In the genomic region with DNA sequence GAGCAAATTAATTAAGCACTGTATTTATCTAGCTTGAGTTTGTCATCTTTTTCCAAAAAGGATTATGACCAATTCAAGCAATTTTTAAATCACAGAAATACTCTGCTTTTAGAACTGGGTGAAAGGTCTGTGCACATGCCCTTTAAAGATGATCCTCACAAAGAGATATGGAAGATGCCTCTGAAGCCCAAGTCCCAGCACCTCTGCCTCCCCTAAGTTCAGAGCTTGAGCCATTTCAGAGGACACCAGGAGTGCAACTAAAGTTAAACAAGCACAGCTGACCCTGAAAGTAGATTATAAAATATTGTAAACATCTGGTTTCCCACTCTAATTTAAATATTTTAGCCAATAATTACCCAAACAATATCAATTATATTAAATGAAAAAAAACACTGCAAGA, we compare ENCODE assay signal across 17 cellular contexts.
A peak's percentile ranks its signal among the peaks of the same experiment; 100 is the strongest.
DNase-seq lines count a peak whose midpoint lies in the region; ATAC-seq and TF ChIP-seq lines count a peak whose summit lies in the region.
"Had no signal": no experiment of that assay in that cellular context is flagged by ENCODE, and none has a peak within 500 bp of the region (broad histone marks: within the 10 kb centered on the region; RNA-seq: fewer than 3 reads in every experiment).

No MANE protein-coding gene starts in this region.

- no peak overlapping the region for H2BK20ac ChIP-seq in H9 (ENCODE audit: low read depth, low read length, poor library complexity, severe bottlenecking)

- H3K4me2 ChIP-seq in GM23338 (no peak overlapping the region), neural progenitor cell (no peak overlapping the region), H9 (ENCODE audit: insufficient read depth, insufficient read length, low read length) (no peak overlapping the region)

- peaks cover 19% of the 10 kb centered on the region for H4K20me1 ChIP-seq in GM23338 (replicated peaks; ENCODE audit: insufficient read depth)
- peaks cover 90% of the 10 kb centered on the region for H4K20me1 ChIP-seq in neural progenitor cell (ENCODE audit: low read depth)
- H4K20me1 ChIP-seq in H9 (ENCODE audit: control insufficient read depth, insufficient read depth, insufficient read length): no peaks in the 10 kb centered on the region

- H3K27ac Mint-ChIP-seq in Calu3 (ENCODE audit: unreplicated experiment): peak overlapping the region; percentile 2
- H3K27ac Mint-ChIP-seq in GM23338: no peak overlapping the region
- H3K27ac Mint-ChIP-seq in neural progenitor cell: no peak overlapping the region
- 0 out of 7 replicates have a peak overlapping the region, but pooled peaks of 1 of the 3 experiments have one; percentile 2 for H3K27ac Mint-ChIP-seq in H9
- H3K27ac Mint-ChIP-seq: B cell; CD4-positive, CD25-positive, alpha-beta regulatory T cell; T-cell had no signal

- no peak overlapping the region for H4K5ac ChIP-seq in H9 (ENCODE audit: insufficient read length, low read depth, low read length)

- no peak overlapping the region for H3K4me3 ChIP-seq in GM23338
- H3K4me3 ChIP-seq in neural progenitor cell: no peak overlapping the region

- H3K36me3 ChIP-seq in GM23338 (ENCODE audit: insufficient read depth) (no peaks in the 10 kb centered on the region), neural progenitor cell (no peaks in the 10 kb centered on the region)

- no peak overlapping the region for H3K18ac ChIP-seq in H9 (ENCODE audit: insufficient read length, low read depth, low read length)

- no peak overlapping the region for H3K4me3 Mint-ChIP-seq in Calu3 (ENCODE audit: low read depth, unreplicated experiment)
- no peak overlapping the region for H3K4me3 Mint-ChIP-seq in GM23338
- no peak overlapping the region for H3K4me3 Mint-ChIP-seq in neural progenitor cell
- H3K4me3 Mint-ChIP-seq in H9: no peak overlapping the region
- H3K4me3 Mint-ChIP-seq: B cell; CD4-positive, CD25-positive, alpha-beta regulatory T cell; T-cell had no signal

- intact Hi-C loops in Calu3 (cut with micrococcal nuclease; ENCODE audit: unreplicated experiment) (no loop called here), head of caudate nucleus (cut with DNase I) (no loop called here)

- peaks cover 39% of the 10 kb centered on the region for H3K4me1 Mint-ChIP-seq in Calu3 (ENCODE audit: low read depth, unreplicated experiment)
- H3K4me1 Mint-ChIP-seq in GM23338: peaks cover 34% of the 10 kb centered on the region
- H3K4me1 Mint-ChIP-seq in neural progenitor cell: peaks cover 29% of the 10 kb centered on the region
- H3K4me1 Mint-ChIP-seq in H9: peaks cover 18 to 21% of the 10 kb centered on the region in 2 experiments
- H3K4me1 Mint-ChIP-seq: B cell; CD4-positive, CD25-positive, alpha-beta regulatory T cell; T-cell had no signal

- H3F3A ChIP-seq in GM23338 (replicated peaks; ENCODE audit: low read depth): no peaks in the 10 kb centered on the region
- H3F3A ChIP-seq in neural progenitor cell (ENCODE audit: low read depth): peaks cover 27% of the 10 kb centered on the region

- H3K27me3 ChIP-seq in GM23338 (ENCODE audit: insufficient read depth) (no peaks in the 10 kb centered on the region), neural progenitor cell (no peaks in the 10 kb centered on the region), H9 (ENCODE audit: insufficient read depth, low read length) (no peaks in the 10 kb centered on the region)

- H3K4me1 ChIP-seq in GM23338 (ENCODE audit: insufficient read depth) (peaks cover 37% of the 10 kb centered on the region), neural progenitor cell (peaks cover 35% of the 10 kb centered on the region), H9 (ENCODE audit: insufficient read depth, low read length) (peaks cover 11% of the 10 kb centered on the region; the same call in 1 of the 2 replicates)

- no peak overlapping the region for H4K8ac ChIP-seq in H9 (replicated peaks; ENCODE audit: insufficient read length, low read depth, low read length)

- H3K23me2 ChIP-seq in H9 (ENCODE audit: insufficient read length, low read depth, low read length, poor library complexity, severe bottlenecking): no peaks in the 10 kb centered on the region

- no peak overlapping the region for H3K23ac ChIP-seq in H9 (ENCODE audit: insufficient read length, low read depth, low read length)

- H3K27me3 Mint-ChIP-seq in Calu3 (ENCODE audit: unreplicated experiment): no peaks in the 10 kb centered on the region
- H3K27me3 Mint-ChIP-seq in GM23338 (ENCODE audit: insufficient read depth, low read depth, poor library complexity): no peaks in the 10 kb centered on the region
- H3K27me3 Mint-ChIP-seq in neural progenitor cell (ENCODE audit: insufficient read depth, low read depth): no peaks in the 10 kb centered on the region
- no peaks in the 10 kb centered on the region for H3K27me3 Mint-ChIP-seq in H9 (ENCODE audit: low read depth)
- H3K27me3 Mint-ChIP-seq: B cell; CD4-positive, CD25-positive, alpha-beta regulatory T cell; T-cell had no signal

- DNase-seq in Calu3 (no peak), GM23338 (ENCODE audit: low spot score) (no peak), NCI-H82 treated with DMSO at 0.1 percent for 48 hours (lab: John Stamatoyannopoulos, UW; ENCODE audit: unreplicated experiment) (peak; percentile 40), neural progenitor cell (ENCODE audit: low spot score) (no peak), head of caudate nucleus (no peak), H9 (no peak)
- DNase-seq: Caco-2; CD4-positive, CD25-positive, alpha-beta regulatory T cell; Karpas-422; NCI-H1105; NCI-H1694; NCI-H345; NCI-H526 treated with DMSO at 0.1 percent for 48 hours; T-cell had no signal

- no peak overlapping the region for H3K4ac ChIP-seq in H9 (ENCODE audit: low read depth, low read length)

- H2AFZ ChIP-seq in GM23338 (no peak overlapping the region), neural progenitor cell (replicated peaks) (no peak overlapping the region), H9 (ENCODE audit: low read length) (no peak overlapping the region)

- no peak overlapping the region for H2BK120ac ChIP-seq in H9 (ENCODE audit: low read depth, low read length, poor library complexity, severe bottlenecking)

- H3K36me3 Mint-ChIP-seq in Calu3 (ENCODE audit: insufficient read depth, unreplicated experiment): no peaks in the 10 kb centered on the region
- H3K36me3 Mint-ChIP-seq in GM23338 (ENCODE audit: low read depth): no peaks in the 10 kb centered on the region
- H3K36me3 Mint-ChIP-seq in neural progenitor cell: peaks cover 2% of the 10 kb centered on the region
- H3K36me3 Mint-ChIP-seq in H9 (ENCODE audit: insufficient read depth in 1 of 3, low read depth in 3 of 3): no peaks in the 10 kb centered on the region
- H3K36me3 Mint-ChIP-seq: CD4-positive, CD25-positive, alpha-beta regulatory T cell; T-cell had no signal

- peaks cover 12% of the 10 kb centered on the region for H3K79me1 ChIP-seq in H9 (ENCODE audit: insufficient read depth, low read depth, low read length, poor library complexity, severe bottlenecking)

- no TSS peak for BruUV-seq in Calu3 (replicated peaks; lab: Mats Ljungman, UMichigan)

- H3K27ac ChIP-seq in GM23338 (ENCODE audit: low read depth) (peak overlapping the region; percentile 26; the same call in 1 of the 2 replicates), neural progenitor cell (peak overlapping the region; percentile 58), H9 (ENCODE audit: insufficient read length, low read depth, low read length) (no peak overlapping the region)
- H3K27ac ChIP-seq: RWPE1 had no signal

- H2AK5ac ChIP-seq in H9 (ENCODE audit: insufficient read length, low read length): no peak overlapping the region

- H3K9me3 ChIP-seq in neural progenitor cell (ENCODE audit: low read depth) (no peaks in the 10 kb centered on the region), H9 (ENCODE audit: control insufficient read depth, low read depth, low read length) (no peaks in the 10 kb centered on the region)
- H3K9me3 ChIP-seq: Caco-2 had no signal

- H3K9me3 Mint-ChIP-seq in Calu3 (ENCODE audit: low read depth, unreplicated experiment) (no peaks in the 10 kb centered on the region), GM23338 (no peaks in the 10 kb centered on the region), neural progenitor cell (no peaks in the 10 kb centered on the region), H9 (no peaks in the 10 kb centered on the region)
- H3K9me3 Mint-ChIP-seq: CD4-positive, CD25-positive, alpha-beta regulatory T cell; T-cell had no signal

- no peak overlapping the region for H2BK5ac ChIP-seq in H9 (ENCODE audit: insufficient read length, low read length)

- H4K91ac ChIP-seq in H9 (ENCODE audit: insufficient read length, low read depth, low read length): no peak overlapping the region

- TF ChIP-seq CTCF in Calu3 (IDR thresholded peaks at IDR 0.05; ENCODE audit: unreplicated experiment) (no peak), GM23338 (conservative IDR thresholded peaks at IDR 0.05; ENCODE audit: low read depth in 2 of 2) (no peak), neural progenitor cell (IDR thresholded peaks at IDR 0.05) (no peak), H9 (conservative IDR thresholded peaks at IDR 0.05) (no peak)

- no peak overlapping the region for H3T11ph ChIP-seq in H9 (ENCODE audit: low read length)

- no peak overlapping the region for H2BK12ac ChIP-seq in H9 (ENCODE audit: insufficient read length, low read depth, low read length)

- H3K9ac ChIP-seq in neural progenitor cell: no peak overlapping the region
- no peak overlapping the region for H3K9ac ChIP-seq in H9 (ENCODE audit: extremely low read depth, insufficient read length, low read length)

- no peaks in the 10 kb centered on the region for H3K9me2 ChIP-seq in GM23338 (ENCODE audit: insufficient read depth)

- H3K79me2 ChIP-seq in GM23338 (replicated peaks; ENCODE audit: insufficient read depth) (peaks cover 99% of the 10 kb centered on the region), neural progenitor cell (ENCODE audit: low read depth) (peaks cover 96% of the 10 kb centered on the region), H9 (ENCODE audit: insufficient read depth, low read length) (peaks cover 18% of the 10 kb centered on the region; the same call in 1 of the 2 replicates)

- no peak overlapping the region for H2BK15ac ChIP-seq in H9 (ENCODE audit: low read depth, low read length)

- H3K14ac ChIP-seq in H9 (ENCODE audit: insufficient read depth, low read length): no peak overlapping the region

- no peak overlapping the region for H3K56ac ChIP-seq in H9 (ENCODE audit: insufficient read length, low read depth, low read length)

- CTCF ChIA-PET in Calu3 (lab: Charles Lee): interaction anchor here (0.6 to 0.8 kb wide), 2 partner anchors 23 to 190 kb away, joined by 3 to 5 read pairs; no protein-coding TSS in a partner anchor

- ATAC-seq in GM23338 (no peak), HG03159 (IDR thresholded peaks at IDR 0.05; ENCODE audit: unreplicated experiment) (no peak)
- ATAC-seq: T-cell had no signal

TF ChIP-seq in GM23338, 12 proteins besides CTCF, POLR2A, EP300 and RAD21 (continues in another document):
- no peak for TF ChIP-seq EZH2 (IDR thresholded peaks at IDR 0.05; ENCODE audit: low read depth, unreplicated experiment)
- no peak for TF ChIP-seq ZNF114 (CRISPR knock-in tag; IDR thresholded peaks at IDR 0.05)
- no peak for TF ChIP-seq POLR2AphosphoS5 (IDR thresholded peaks at IDR 0.05; ENCODE audit: low read depth)
